ENCODE assay signal across 1 cellular context in the genomic region with DNA sequence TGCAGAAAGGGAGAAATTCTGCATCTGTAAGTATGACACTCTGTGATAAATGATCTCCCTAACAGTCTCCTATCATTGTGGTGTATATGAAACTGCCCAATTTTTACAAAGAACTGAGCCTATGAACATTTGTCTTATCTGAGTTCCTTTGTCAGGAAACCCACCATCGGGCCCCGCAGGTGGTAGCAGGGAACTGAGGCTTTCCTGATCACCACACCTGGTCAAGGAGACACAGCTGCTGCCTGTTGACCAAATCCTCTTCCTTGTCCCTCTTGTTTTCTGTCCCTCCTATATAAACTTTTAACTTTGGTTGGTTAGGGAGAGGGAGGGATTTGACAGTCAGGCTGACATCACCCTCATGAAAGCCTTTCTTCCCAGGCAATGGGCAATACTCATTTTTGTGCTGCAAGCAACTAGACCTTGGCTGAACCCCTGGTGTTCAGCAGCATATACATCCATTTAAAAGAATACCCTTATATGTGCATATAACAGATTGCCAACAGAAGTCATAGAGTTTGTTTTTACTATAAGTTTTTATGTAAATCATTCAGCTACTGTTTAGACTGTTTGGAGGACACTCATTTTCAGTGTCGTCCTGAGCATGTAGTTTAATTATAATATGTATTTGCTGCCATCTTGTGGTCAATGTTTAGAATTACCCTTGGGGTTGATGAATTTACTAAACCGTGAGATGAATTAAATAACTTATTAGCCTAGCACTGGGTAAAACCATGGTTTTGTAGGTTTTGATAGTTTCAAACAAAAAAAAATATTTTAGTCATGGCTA.
A peak's percentile ranks its signal among the peaks of the same experiment; 100 is the strongest.
TF ChIP-seq lines count a peak whose summit lies in the region.

No MANE protein-coding gene starts in this region.

TF ChIP-seq in IMR-90, 13 proteins besides CTCF, POLR2A, EP300 and RAD21:
- no peak for TF ChIP-seq RFX5 (IDR thresholded peaks at IDR 0.05; ENCODE audit: low read depth, low read length)
- TF ChIP-seq SMC3 (IDR thresholded peaks at IDR 0.05; ENCODE audit: low read depth, low read length): peak; percentile 33; the same call in 1 of the 2 replicates
